Comparison of ENCODE assay signal across 30 cellular contexts in the genomic region with DNA sequence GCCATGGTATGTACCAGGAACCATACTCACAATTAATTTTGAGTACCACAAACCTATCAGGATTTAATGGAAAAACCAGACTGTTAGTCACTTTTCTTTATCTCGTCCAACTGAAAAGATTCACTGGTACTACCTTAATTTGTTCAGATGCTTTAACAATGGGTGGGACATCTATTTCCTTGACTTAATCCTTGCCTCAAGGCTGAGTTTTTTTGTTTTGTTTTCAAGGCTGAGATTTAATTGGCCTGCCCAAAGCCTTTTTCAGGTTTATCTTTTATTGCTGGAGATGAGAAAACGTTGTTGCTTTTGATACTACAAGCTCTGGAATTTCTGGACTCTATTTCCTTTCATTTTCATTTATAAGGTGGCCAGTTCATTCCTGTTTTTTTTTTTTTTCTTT. TPM values are rescaled to one million over a fixed set of nuclear protein-coding genes. Genes with fewer than 3 reads are reported as not detected.
"Had no signal": no experiment of that assay in that cellular context is flagged by ENCODE, and none has a peak within 500 bp of the region (broad histone marks: within the 10 kb centered on the region; RNA-seq: fewer than 3 reads in every experiment).

No MANE protein-coding gene starts in this region.

- H3K4me3 Mint-ChIP-seq: stimulated activated effector memory CD8-positive, alpha-beta T cell treated with anti-CD3 and anti-CD28 coated beads, Interleukin-12 subunit alpha, Interleukin-12 subunit beta, amount 100 ng/mL, for 72 hours; stimulated activated memory B cell treated with anti-CD40 and anti-IgM and Interleukin-4, amounts not matched to agents 10 μg/mL and 1 μg/mL and 100 μg/mL, for 72 hours; stimulated activated naive B cell treated with anti-CD40 and anti-IgM and Interleukin-4, amounts not matched to agents 10 μg/mL and 1 μg/mL and 100 μg/mL, for 72 hours; stimulated activated naive CD8-positive, alpha-beta T cell treated with anti-CD3 and anti-CD28 coated beads, Interleukin-15, amount 100 ng/mL, for 72 hours; stimulated activated naive CD8-positive, alpha-beta T cell treated with anti-CD3 and anti-CD28 coated beads, Interleukin-15, Interleukin-2, amounts not matched to agents 100 ng/mL and 50 ng/mL, for 24 hours; type B pancreatic cell had no signal

- H3K27ac Mint-ChIP-seq: stimulated activated effector memory CD8-positive, alpha-beta T cell treated with anti-CD3 and anti-CD28 coated beads, Interleukin-12 subunit alpha, Interleukin-12 subunit beta, amount 100 ng/mL, for 72 hours; stimulated activated memory B cell treated with anti-CD40 and anti-IgM and Interleukin-4, amounts not matched to agents 10 μg/mL and 1 μg/mL and 100 μg/mL, for 72 hours; stimulated activated naive B cell treated with anti-CD40 and anti-IgM and Interleukin-4, amounts not matched to agents 10 μg/mL and 1 μg/mL and 100 μg/mL, for 72 hours; stimulated activated naive CD8-positive, alpha-beta T cell treated with anti-CD3 and anti-CD28 coated beads, Interleukin-15, Interleukin-2, amounts not matched to agents 100 ng/mL and 50 ng/mL, for 24 hours; type B pancreatic cell had no signal

- H3K4me3 ChIP-seq: stomach, suprapubic skin, testis, thoracic aorta, thyroid gland, tibial artery, tibial nerve, transverse colon, upper lobe of left lung, upper lobe of right lung, uterus, vagina had no signal

- H3K27me3 ChIP-seq: stomach, suprapubic skin, testis, thyroid gland, tibial artery, tibial nerve, transverse colon, upper lobe of left lung, upper lobe of right lung, uterus, vagina had no signal

- H3K36me3 ChIP-seq: stomach, suprapubic skin, thoracic aorta, thyroid gland, tibial artery, tibial nerve, transverse colon, upper lobe of left lung, upper lobe of right lung, uterus, vagina had no signal

- DNase-seq: stimulated activated CD4-positive, alpha-beta T cell treated with anti-CD3 and anti-CD28 coated beads, Interleukin-2, amount 100 ng/mL, for 48 hours; stimulated activated CD4-positive, alpha-beta T cell treated with anti-CD3 and anti-CD28 coated beads, Interleukin-4, amount 100 ng/mL, for 1 hour; stimulated activated CD4-positive, alpha-beta T cell treated with anti-CD3 and anti-CD28 coated beads, Interleukin-4, amount 100 ng/mL, for 24 hours; stimulated activated CD4-positive, alpha-beta T cell treated with anti-CD3 and anti-CD28 coated beads, Interleukin-4, amount 100 ng/mL, for 4 hours; stimulated activated CD8-positive, alpha-beta memory T cell treated with anti-CD3 and anti-CD28 coated beads, Interleukin-4, amount 100 ng/mL, for 48 hours; stimulated activated naive B cell treated with anti-CD40 and anti-IgM and Interleukin-4, amounts not matched to agents 10 μg/mL and 1 μg/mL and 100 μg/mL, for 72 hours; stimulated activated naive CD4-positive, alpha-beta T cell; stimulated activated naive CD4-positive, alpha-beta T cell treated with Interleukin-2 at 50 U/mL for 16 hours; stimulated activated naive CD8-positive, alpha-beta T cell treated with anti-CD3 and anti-CD28 coated beads, Interleukin-15, amount 100 ng/mL, for 72 hours; stimulated activated naive CD8-positive, alpha-beta T cell treated with anti-CD3 and anti-CD28 coated beads, Interleukin-15, Interleukin-2, amounts not matched to agents 100 U/mL and 50 U/mL, for 24 hours; stomach; substantia nigra; testis; thyroid gland; tibial artery; transverse colon; trophoblast cell; upper lobe of left lung; upper lobe of right lung; uterus had no signal

- H3K4me1 ChIP-seq: stomach, suprapubic skin, testis, thyroid gland, tibial artery, tibial nerve, transverse colon, upper lobe of left lung, upper lobe of right lung, uterus, vagina had no signal

- H3K27me3 Mint-ChIP-seq: stimulated activated memory B cell treated with anti-CD40 and anti-IgM and Interleukin-4, amounts not matched to agents 10 μg/mL and 1 μg/mL and 100 μg/mL, for 72 hours; stimulated activated naive B cell treated with anti-CD40 and anti-IgM and Interleukin-4, amounts not matched to agents 10 μg/mL and 1 μg/mL and 100 μg/mL, for 72 hours; stimulated activated naive CD8-positive, alpha-beta T cell treated with anti-CD3 and anti-CD28 coated beads, Interleukin-15, amount 100 ng/mL, for 72 hours; stimulated activated naive CD8-positive, alpha-beta T cell treated with anti-CD3 and anti-CD28 coated beads, Interleukin-15, Interleukin-2, amounts not matched to agents 100 ng/mL and 50 ng/mL, for 24 hours had no signal

- ATAC-seq: stimulated activated effector memory CD8-positive, alpha-beta T cell treated with anti-CD3 and anti-CD28 coated beads, Interleukin-12 subunit alpha, Interleukin-12 subunit beta, amount 100 ng/mL, for 72 hours; stimulated activated memory B cell treated with anti-CD40 and anti-IgM and Interleukin-4, amounts not matched to agents 10 μg/mL and 1 μg/mL and 100 μg/mL, for 72 hours; stimulated activated naive B cell treated with anti-CD40 and anti-IgM and Interleukin-4, amounts not matched to agents 10 μg/mL and 1 μg/mL and 100 μg/mL, for 72 hours; stimulated activated naive CD8-positive, alpha-beta T cell treated with anti-CD3 and anti-CD28 coated beads, Interleukin-15, amount 100 ng/mL, for 72 hours; stimulated activated naive CD8-positive, alpha-beta T cell treated with anti-CD3 and anti-CD28 coated beads, Interleukin-15, Interleukin-2, amounts not matched to agents 100 U/mL and 50 U/mL, for 24 hours; upper lobe of right lung had no signal

- H3K36me3 Mint-ChIP-seq: stimulated activated effector memory CD8-positive, alpha-beta T cell treated with anti-CD3 and anti-CD28 coated beads, Interleukin-12 subunit alpha, Interleukin-12 subunit beta, amount 100 ng/mL, for 72 hours; stimulated activated memory B cell treated with anti-CD40 and anti-IgM and Interleukin-4, amounts not matched to agents 10 μg/mL and 1 μg/mL and 100 μg/mL, for 72 hours; type B pancreatic cell had no signal

- H3K4me1 Mint-ChIP-seq: stimulated activated effector memory CD8-positive, alpha-beta T cell treated with anti-CD3 and anti-CD28 coated beads, Interleukin-12 subunit alpha, Interleukin-12 subunit beta, amount 100 ng/mL, for 72 hours; stimulated activated memory B cell treated with anti-CD40 and anti-IgM and Interleukin-4, amounts not matched to agents 10 μg/mL and 1 μg/mL and 100 μg/mL, for 72 hours; stimulated activated naive B cell treated with anti-CD40 and anti-IgM and Interleukin-4, amounts not matched to agents 10 μg/mL and 1 μg/mL and 100 μg/mL, for 72 hours; stimulated activated naive CD8-positive, alpha-beta T cell treated with anti-CD3 and anti-CD28 coated beads, Interleukin-15, amount 100 ng/mL, for 72 hours had no signal

- H3K27ac ChIP-seq: stomach, suprapubic skin, testis, thoracic aorta, thyroid gland, tibial artery, tibial nerve, transverse colon, upper lobe of left lung, upper lobe of right lung, uterus, vagina had no signal

- H3K9me3 ChIP-seq: suprapubic skin, testis, thoracic aorta, thyroid gland, tibial artery, tibial nerve, transverse colon, upper lobe of left lung, upper lobe of right lung, uterus, vagina had no signal

RNA-seq across cellular contexts. Expression of gene NELL1, which starts 50.4 kb away (rescaled TPM):
- total RNA-seq: subcutaneous adipose tissue, thyroid gland, tibial nerve, upper lobe of right lung, ureter had no signal
